In genomic region chr9:120715331-120715924, GRCh38 we compare ENCODE assay signal across 8 cellular contexts. TPM values are rescaled to one million over a fixed set of nuclear protein-coding genes. Genes with fewer than 3 reads are reported as not detected.
DNase-seq lines count a peak whose midpoint lies in the region; ATAC-seq and TF ChIP-seq lines count a peak whose summit lies in the region.

No MANE protein-coding gene starts in this region.

- TF ChIP-seq CTCF in dorsolateral prefrontal cortex (IDR thresholded peaks at IDR 0.05 in 54 of 56, conservative IDR thresholded peaks at IDR 0.05 in 2 of 56; ENCODE audit: low read depth in 1 of 56, partially characterized antibody in 56 of 56) (no peak), uterus (IDR thresholded peaks at IDR 0.05) (no peak), GM13976 (IDR thresholded peaks at IDR 0.05; ENCODE audit: borderline replicate concordance, control extremely low read depth, extremely low read depth, insufficient read depth, missing control alignments) (no peak)

- H3K27ac ChIP-seq in dorsolateral prefrontal cortex (peak overlapping the region in 58 of 59 donors; percentile 66 to 99 (median 96)), uterus (peak overlapping the region; percentile 83 to 91)

- ATAC-seq in memory B cell (ENCODE audit: low read depth) = no peak

- no peaks in the 10 kb centered on the region for H3K27me3 Mint-ChIP-seq in memory B cell

- H3K36me3 ChIP-seq in uterus = no peaks in the 10 kb centered on the region

- no peaks in the 10 kb centered on the region for H3K9me3 ChIP-seq in uterus

- no peak for TF ChIP-seq POLR2A in uterus (IDR thresholded peaks at IDR 0.05)

- H3K4me3 Mint-ChIP-seq in memory B cell = peak overlapping the region; percentile 86

- in situ Hi-C loops in GM13976 (cut with MboI; ENCODE audit: low sequenced_read_pairs, unreplicated experiment) = no loop called here

- H3K4me1 ChIP-seq in uterus = no peaks in the 10 kb centered on the region

- H3K4me3 ChIP-seq in dorsolateral prefrontal cortex = peak overlapping the region in 56 of 59 donors; percentile 63 to 99 (median 90)
- peak overlapping the region; percentile 82 to 94 for H3K4me3 ChIP-seq in uterus

- H3K4me1 Mint-ChIP-seq in memory B cell = peaks cover 22% of the 10 kb centered on the region

- H3K27me3 ChIP-seq in dorsolateral prefrontal cortex (no peaks in the 10 kb centered on the region), uterus (no peaks in the 10 kb centered on the region)

- intact Hi-C loops in dorsolateral prefrontal cortex (cut with DNase I) = loop anchor here (2.0 to 10.0 kb wide), 4 partner anchors 78 to 159 kb away; partner anchors contain the start of gene PHF19 (in 1 of the 2)
- intact Hi-C loops in uterus (cut with DNase I; ENCODE audit: low total_unique reads) = no loop called here

- H3K36me3 Mint-ChIP-seq in memory B cell = no peaks in the 10 kb centered on the region

- peak; percentile 88 for DNase-seq in EH (ENCODE audit: low read depth)
- DNase-seq in NCI-H82 treated with DMSO at 0.1 percent for 48 hours (lab: John Stamatoyannopoulos, UW; ENCODE audit: unreplicated experiment) = peak; percentile 84
- DNase-seq in dorsolateral prefrontal cortex = peak in 9 of 10 donors; percentile 35 to 67 (median 52)
- no peak for DNase-seq in memory B cell (ENCODE audit: low spot score in 2 of 2)
- peak; percentile 58 to 73 for DNase-seq in uterus
- no peak for DNase-seq in hippocampal formation (lab: John Stamatoyannopoulos, UW)
- DNase-seq in mucosa of gallbladder (ENCODE audit: low spot score) = no peak
- no peak for DNase-seq in GM13976 (ENCODE audit: low spot score)

- no peaks in the 10 kb centered on the region for H3K9me3 Mint-ChIP-seq in memory B cell

- no peak overlapping the region for H3K27ac Mint-ChIP-seq in memory B cell

RNA-seq across cellular contexts. Expression of gene MEGF9, which starts 1.2 kb away (rescaled TPM):
- total RNA-seq in dorsolateral prefrontal cortex = 10 to 100 TPM; 47.2 to 92.6 (median 64.9) TPM
- 10 to 100 TPM in 3 of 4 donors, 1 to 10 TPM in 1; 6.1 to 16.2 (median 13.1) TPM for total RNA-seq in uterus
- total RNA-seq in mucosa of gallbladder = 15.5 TPM

Comparison
In these comparisons a context has a peak if more than half of its experiments do, and no peak if none do; other contexts are left out.
1. DNase-seq: peak in EH (single experiment), NCI-H82 treated with DMSO at 0.1 percent for 48 hours (single experiment), dorsolateral prefrontal cortex (9 of 10) and uterus (2 of 2); none in memory B cell (0 of 2), hippocampal formation (0 of 2), mucosa of gallbladder (single experiment) and GM13976 (single experiment).